In genomic region chr12:20370001-20370381, GRCh38 we compare ENCODE assay signal across 8 cellular contexts. TPM values are rescaled to one million over a fixed set of nuclear protein-coding genes. Genes with fewer than 3 reads are reported as not detected.
DNase-seq lines count a peak whose midpoint lies in the region; ATAC-seq, FAIRE-seq and TF ChIP-seq lines count a peak whose summit lies in the region.

No MANE protein-coding gene starts in this region.

- intact Hi-C loops in esophagus squamous epithelium (cut with DNase I): no loop called here

- H3K36me3 ChIP-seq in esophagus squamous epithelium (no peaks in the 10 kb centered on the region), muscle layer of colon (ENCODE audit: insufficient read depth, low read length) (no peaks in the 10 kb centered on the region)

- H3K9me3 ChIP-seq in esophagus squamous epithelium: no peaks in the 10 kb centered on the region
- H3K9me3 ChIP-seq in muscle layer of colon (ENCODE audit: low read length): no peaks in the 10 kb centered on the region

- H3K27me3 ChIP-seq in esophagus squamous epithelium: peaks cover 0 to 25% (median 0%) of the 10 kb centered on the region in 4 donors
- no peaks in the 10 kb centered on the region for H3K27me3 ChIP-seq in muscle layer of colon (ENCODE audit: control insufficient read depth in 1 of 2, insufficient read depth in 2 of 2, low read length in 2 of 2)

- H3K36me3 Mint-ChIP-seq in stimulated activated naive CD8-positive, alpha-beta T cell treated with anti-CD3 and anti-CD28 coated beads, Interleukin-15, Interleukin-2, amounts not matched to agents 100 ng/mL and 50 ng/mL, for 24 hours (ENCODE audit: low read depth): no peaks in the 10 kb centered on the region

- no peak overlapping the region for H3K27ac Mint-ChIP-seq in stimulated activated naive CD8-positive, alpha-beta T cell treated with anti-CD3 and anti-CD28 coated beads, Interleukin-15, Interleukin-2, amounts not matched to agents 100 ng/mL and 50 ng/mL, for 24 hours

- H3K9ac ChIP-seq in muscle layer of colon (ENCODE audit: low read length): peak overlapping the region; percentile 6

- no peak for DNase-seq in stimulated activated naive CD8-positive, alpha-beta T cell treated with anti-CD3 and anti-CD28 coated beads, Interleukin-15, Interleukin-2, amounts not matched to agents 100 U/mL and 50 U/mL, for 24 hours
- DNase-seq in esophagus squamous epithelium (lab: John Stamatoyannopoulos, UW): no peak
- no peak for DNase-seq in D721Med (ENCODE audit: insufficient read length, low spot score)
- DNase-seq in SIG-M5 (lab: John Stamatoyannopoulos, UW): no peak
- DNase-seq in CD1c-positive myeloid dendritic cell (ENCODE audit: extremely low spot score): no peak
- DNase-seq in RCC 7860 (ENCODE audit: low spot score): no peak

- peaks cover 9% of the 10 kb centered on the region for H3K4me1 Mint-ChIP-seq in stimulated activated naive CD8-positive, alpha-beta T cell treated with anti-CD3 and anti-CD28 coated beads, Interleukin-15, Interleukin-2, amounts not matched to agents 100 ng/mL and 50 ng/mL, for 24 hours (ENCODE audit: low read depth)

- H3K27me3 Mint-ChIP-seq in stimulated activated naive CD8-positive, alpha-beta T cell treated with anti-CD3 and anti-CD28 coated beads, Interleukin-15, Interleukin-2, amounts not matched to agents 100 ng/mL and 50 ng/mL, for 24 hours: peaks cover 68% of the 10 kb centered on the region

- H3K27ac ChIP-seq in esophagus squamous epithelium (peak overlapping the region; percentile 61 to 94 (median 86)), muscle layer of colon (ENCODE audit: low read depth, low read length) (peak overlapping the region; percentile 98)

- H3K4me1 ChIP-seq in esophagus squamous epithelium: peaks cover 6 to 27% (median 11%) of the 10 kb centered on the region in 3 donors
- peaks cover 23% of the 10 kb centered on the region for H3K4me1 ChIP-seq in muscle layer of colon (ENCODE audit: insufficient read depth, low read length)

- TF ChIP-seq CTCF in esophagus squamous epithelium (IDR thresholded peaks at IDR 0.05) (no peak), D721Med (IDR thresholded peaks at IDR 0.05; ENCODE audit: insufficient read depth, missing control alignments) (no peak)

- FAIRE-seq in D721Med (lab: Jason Lieb, UNC) (no peak), RCC 7860 (lab: Jason Lieb, UNC) (no peak)

- 1 to 8% methylated on average over 12 to 14 of the region's 22 CpGs for WGBS in esophagus squamous epithelium, 2 donors

- peak overlapping the region; percentile 37 for H3K4me3 Mint-ChIP-seq in stimulated activated naive CD8-positive, alpha-beta T cell treated with anti-CD3 and anti-CD28 coated beads, Interleukin-15, Interleukin-2, amounts not matched to agents 100 ng/mL and 50 ng/mL, for 24 hours

- no peaks in the 10 kb centered on the region for H3K9me3 Mint-ChIP-seq in stimulated activated naive CD8-positive, alpha-beta T cell treated with anti-CD3 and anti-CD28 coated beads, Interleukin-15, Interleukin-2, amounts not matched to agents 100 ng/mL and 50 ng/mL, for 24 hours

- TF ChIP-seq POLR2A in esophagus squamous epithelium (IDR thresholded peaks at IDR 0.05): no peak

- ATAC-seq in stimulated activated naive CD8-positive, alpha-beta T cell treated with anti-CD3 and anti-CD28 coated beads, Interleukin-15, Interleukin-2, amounts not matched to agents 100 U/mL and 50 U/mL, for 24 hours: no peak

- H3K4me3 ChIP-seq in esophagus squamous epithelium (peak overlapping the region; percentile 38 to 78 (median 68)), muscle layer of colon (ENCODE audit: low read depth in 1 of 2, low read length in 2 of 2) (peak overlapping the region; percentile 66 to 89)

RNA-seq across cellular contexts. Expression of gene PDE3A, which starts 1.7 kb away (rescaled TPM):
- total RNA-seq in esophagus squamous epithelium: 1 to 10 TPM in 2 of 4 donors, under 1 TPM in 2; 0.30 to 5.5 (median 3.1) TPM
